8 cellular contexts compared by ENCODE assay signal in the genomic region with DNA sequence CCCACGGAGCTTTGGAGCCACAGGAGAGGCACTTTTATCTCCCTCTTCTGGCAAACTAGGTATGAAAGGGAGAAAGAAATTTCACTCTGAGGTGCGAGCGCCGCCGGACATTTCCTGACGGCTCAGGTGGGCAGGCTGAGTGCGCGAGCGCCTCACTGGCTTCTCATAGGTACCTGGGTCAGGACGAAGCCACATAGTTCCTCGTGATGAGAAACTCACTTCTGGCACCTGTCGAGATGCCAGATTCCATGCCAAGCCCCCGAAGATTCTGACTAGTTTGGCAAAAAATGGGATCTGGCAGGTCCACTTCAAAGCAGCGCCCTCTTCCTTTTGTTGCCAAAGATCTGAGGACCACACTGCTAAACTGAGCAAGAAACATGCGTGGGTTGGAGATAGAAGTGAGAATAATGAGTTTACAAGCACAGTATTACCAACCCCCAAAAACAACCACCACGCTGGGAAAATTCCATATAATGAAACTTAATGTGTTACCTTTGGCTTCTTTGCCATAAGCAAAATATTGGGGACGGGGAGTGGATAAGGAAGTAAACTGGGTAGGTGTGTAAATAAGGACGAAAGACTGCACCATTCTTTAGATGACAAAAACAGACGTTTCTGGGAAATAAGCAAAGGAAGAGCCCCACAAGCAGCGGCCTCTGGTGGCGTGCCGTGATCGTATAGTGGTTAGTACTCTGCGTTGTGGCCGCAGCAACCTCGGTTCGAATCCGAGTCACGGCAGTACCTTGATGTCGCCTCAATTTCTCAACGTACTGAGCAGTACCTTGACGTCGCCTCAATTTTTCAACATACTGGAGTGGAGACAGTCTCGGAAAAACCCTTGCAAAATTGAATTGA.
DNase-seq lines count a peak whose midpoint lies in the region; ATAC-seq and TF ChIP-seq lines count a peak whose summit lies in the region.

No MANE protein-coding gene starts in this region.

- TF ChIP-seq CTCF in activated CD8-positive, alpha-beta T cell treated with anti-CD3 and anti-CD28 coated beads for 36 hours (IDR thresholded peaks at IDR 0.05) = peak; percentile 36

- no peaks in the 10 kb centered on the region for H3K27me3 Mint-ChIP-seq in activated CD8-positive, alpha-beta T cell treated with anti-CD3 and anti-CD28 coated beads for 36 hours

- no peaks in the 10 kb centered on the region for H3K9me3 Mint-ChIP-seq in activated CD8-positive, alpha-beta T cell treated with anti-CD3 and anti-CD28 coated beads for 36 hours

- H3K27ac Mint-ChIP-seq in activated CD8-positive, alpha-beta T cell treated with anti-CD3 and anti-CD28 coated beads for 36 hours = peak overlapping the region; percentile 77

- CTCF ChIA-PET in activated CD8-positive, alpha-beta T cell treated with anti-CD3 and anti-CD28 coated beads for 36 hours (lab: Charles Lee) = interaction anchor here (1.3 kb wide), 1 partner anchor 10 kb away, joined by 4 read pairs; a partner anchor contains a TSS

- no peaks in the 10 kb centered on the region for H3K36me3 Mint-ChIP-seq in activated CD8-positive, alpha-beta T cell treated with anti-CD3 and anti-CD28 coated beads for 36 hours (ENCODE audit: low read depth)

- peaks cover 47% of the 10 kb centered on the region for H3K4me1 Mint-ChIP-seq in activated CD8-positive, alpha-beta T cell treated with anti-CD3 and anti-CD28 coated beads for 36 hours (ENCODE audit: low read depth)

- DNase-seq in GF-D8 (lab: John Stamatoyannopoulos, UW) = peak; percentile 44
- peak; percentile 21 for DNase-seq in NCI-H510A (lab: John Stamatoyannopoulos, UW)
- DNase-seq in activated CD8-positive, alpha-beta T cell treated with anti-CD3 and anti-CD28 coated beads for 36 hours = peak; percentile 92
- DNase-seq in effector CD8-positive, alpha-beta T cell (lab: John Stamatoyannopoulos, UW) = peak; percentile 81
- DNase-seq in midbrain (lab: John Stamatoyannopoulos, UW) = peak; percentile 66
- peak; percentile 47 to 70 for DNase-seq in stimulated activated CD8-positive, alpha-beta memory T cell treated with anti-CD3 and anti-CD28 coated beads, Interleukin-4, amount 100 ng/mL, for 1 hour (ENCODE audit: low read depth in 2 of 2, low spot score in 1 of 2)

- ATAC-seq in HG02623 (IDR thresholded peaks at IDR 0.05; ENCODE audit: unreplicated experiment) (peak; percentile 48), HG02938 (IDR thresholded peaks at IDR 0.05; ENCODE audit: unreplicated experiment) (no peak)
- ATAC-seq in activated CD8-positive, alpha-beta T cell treated with anti-CD3 and anti-CD28 coated beads for 36 hours = peak; percentile 80

- peak overlapping the region; percentile 76 for H3K4me3 Mint-ChIP-seq in activated CD8-positive, alpha-beta T cell treated with anti-CD3 and anti-CD28 coated beads for 36 hours

- intact Hi-C loops in activated CD8-positive, alpha-beta T cell treated with anti-CD3 and anti-CD28 coated beads for 36 hours (cut with micrococcal nuclease) = loop anchor here (10.0 kb wide), 1 partner anchor 737 kb away; a partner anchor contains a TSS

- POLR2A ChIA-PET in activated CD8-positive, alpha-beta T cell treated with anti-CD3 and anti-CD28 coated beads for 36 hours (lab: Charles Lee) = interaction anchor here (1.2 to 4.1 kb wide), 4 partner anchors 8 to 25 kb away, joined by 3 to 85 read pairs (median 6); a partner anchor contains a TSS

Comparison
In these comparisons a context has a peak if more than half of its experiments do, and no peak if none do; other contexts are left out.
1. DNase-seq: peak in every context shown above with its lines; median percentile 92 in activated CD8-positive, alpha-beta T cell treated with anti-CD3 and anti-CD28 coated beads for 36 hours; 81 in effector CD8-positive, alpha-beta T cell; 66 in midbrain; 58 in stimulated activated CD8-positive, alpha-beta memory T cell treated with anti-CD3 and anti-CD28 coated beads, Interleukin-4, amount 100 ng/mL, for 1 hour; 44 in GF-D8; 21 in NCI-H510A.